In genomic region chr3:111577798-111578685, GRCh38 we compare ENCODE assay signal across 8 cellular contexts. TPM values are rescaled to one million over a fixed set of nuclear protein-coding genes. Genes with fewer than 3 reads are reported as not detected.
DNase-seq lines count a peak whose midpoint lies in the region; ATAC-seq and TF ChIP-seq lines count a peak whose summit lies in the region.

No MANE protein-coding gene starts in this region.

- H2AFZ ChIP-seq in mesenchymal stem cell (ENCODE audit: low read depth, low read length): no peak overlapping the region

- H3K4me1 ChIP-seq in mesenchymal stem cell (ENCODE audit: control insufficient read depth, insufficient read depth, low read depth, low read length) (peaks cover 4% of the 10 kb centered on the region), tibial artery (peaks cover 0 to 5% (median 0%) of the 10 kb centered on the region in 4 donors)

- ATAC-seq in GM19023 (IDR thresholded peaks at IDR 0.05; ENCODE audit: unreplicated experiment): peak; percentile 83
- ATAC-seq in HG03066 (IDR thresholded peaks at IDR 0.05; ENCODE audit: low read depth, unreplicated experiment): peak; percentile 92

- H2AK5ac ChIP-seq in mesenchymal stem cell (ENCODE audit: low read length, severe bottlenecking): peak overlapping the region; percentile 96

- peak overlapping the region; percentile 34 to 83 for H3K18ac ChIP-seq in mesenchymal stem cell (ENCODE audit: low read depth in 1 of 2, low read length in 2 of 2)

- H3K27me3 ChIP-seq in mesenchymal stem cell (ENCODE audit: control insufficient read depth in 1 of 2, insufficient read depth in 1 of 2, low read length in 2 of 2): no peaks in the 10 kb centered on the region
- H3K27me3 ChIP-seq in tibial artery: no peaks in the 10 kb centered on the region

- no peak overlapping the region for H4K91ac ChIP-seq in mesenchymal stem cell (ENCODE audit: low read length)

- H3K23ac ChIP-seq in mesenchymal stem cell (ENCODE audit: low read length in 2 of 2): no peak overlapping the region

- H2BK5ac ChIP-seq in mesenchymal stem cell (ENCODE audit: low read depth, low read length, poor library complexity, severe bottlenecking): peak overlapping the region; percentile 66

- H4K8ac ChIP-seq in mesenchymal stem cell (ENCODE audit: low read length): no peak overlapping the region

- H3K4me3 ChIP-seq in mesenchymal stem cell (ENCODE audit: insufficient read depth in 1 of 2, low read depth in 1 of 2, low read length in 2 of 2) (no peak overlapping the region), tibial artery (no peak overlapping the region)

- H3K4me2 ChIP-seq in mesenchymal stem cell (ENCODE audit: low read length, poor library complexity, severe bottlenecking): no peak overlapping the region

- 64% methylated on average over 3 of the region's 4 CpGs for WGBS in mesenchymal stem cell

- H3K27ac ChIP-seq in mesenchymal stem cell (ENCODE audit: low read length, poor library complexity, severe bottlenecking) (peak overlapping the region; percentile 30), tibial artery (no peak overlapping the region)

- H3K14ac ChIP-seq in mesenchymal stem cell (ENCODE audit: low read length in 2 of 2): no peak overlapping the region

- no peak overlapping the region for H2BK120ac ChIP-seq in mesenchymal stem cell (ENCODE audit: low read depth, low read length)

- no peak overlapping the region for H3K4ac ChIP-seq in mesenchymal stem cell (ENCODE audit: low read depth in 1 of 2, low read length in 2 of 2)

- DNase-seq in DMS 273 treated with DMSO at 0.1 percent for 48 hours (lab: John Stamatoyannopoulos, UW): peak; percentile 33
- peak; percentile 20 for DNase-seq in NCI-H748 treated with DMSO at 0.1 percent for 48 hours (lab: John Stamatoyannopoulos, UW)
- peak; percentile 41 for DNase-seq in brain pericyte (ENCODE audit: low read depth, low spot score)
- peak; percentile 84 for DNase-seq in mesenchymal stem cell
- DNase-seq in NCI-H446 treated with DMSO at 0.1 percent for 48 hours (lab: John Stamatoyannopoulos, UW): no peak
- no peak for DNase-seq in tibial artery

- H2BK15ac ChIP-seq in mesenchymal stem cell (ENCODE audit: low read depth, poor library complexity, severe bottlenecking): no peak overlapping the region

- no peaks in the 10 kb centered on the region for H3K79me1 ChIP-seq in mesenchymal stem cell (replicated peaks; ENCODE audit: low read length, poor library complexity, severe bottlenecking)

- peak overlapping the region in 1 of 2 experiments; percentile 86 for H2BK12ac ChIP-seq in mesenchymal stem cell (ENCODE audit: low read length in 2 of 2)

- no peak overlapping the region for H3K9ac ChIP-seq in mesenchymal stem cell (ENCODE audit: low read length)

- H3K9me3 ChIP-seq in mesenchymal stem cell (ENCODE audit: control insufficient read depth, low read length) (no peaks in the 10 kb centered on the region), tibial artery (no peaks in the 10 kb centered on the region)

- H3K36me3 ChIP-seq in mesenchymal stem cell (ENCODE audit: control insufficient read depth in 1 of 2, insufficient read depth in 2 of 2, low read depth in 1 of 2, low read length in 2 of 2) (no peaks in the 10 kb centered on the region), tibial artery (no peaks in the 10 kb centered on the region)

- intact Hi-C loops in tibial artery (cut with DNase I; ENCODE audit: low total_unique reads): no loop called here

- no peak for TF ChIP-seq CTCF in tibial artery (IDR thresholded peaks at IDR 0.05)

RNA-seq across cellular contexts. Expression of gene ZBED2, which starts 17.1 kb away (rescaled TPM):
- polyA plus RNA-seq in mesenchymal stem cell (2013, experiment 1 of 2): 0.01 TPM
- polyA plus RNA-seq in mesenchymal stem cell (2013, experiment 2 of 2): not detected

RNA-seq across cellular contexts. Expression of gene CD96, which starts 36.0 kb away (rescaled TPM):
- polyA plus RNA-seq in mesenchymal stem cell (2013, experiment 1 of 2): 0.03 TPM
- 0.03 TPM for polyA plus RNA-seq in mesenchymal stem cell (2013, experiment 2 of 2)

Comparison
In these comparisons a context has a peak if more than half of its experiments do, and no peak if none do; other contexts are left out.
1. DNase-seq: peak in DMS 273 treated with DMSO at 0.1 percent for 48 hours (single experiment), NCI-H748 treated with DMSO at 0.1 percent for 48 hours (single experiment), brain pericyte (single experiment) and mesenchymal stem cell (single experiment); none in NCI-H446 treated with DMSO at 0.1 percent for 48 hours (single experiment) and tibial artery (0 of 2).